Comparison of ENCODE assay signal across 9 cellular contexts in genomic region chr3:47379488-47379899, GRCh38. TPM values are rescaled to one million over a fixed set of nuclear protein-coding genes. Genes with fewer than 3 reads are reported as not detected.
DNase-seq lines count a peak whose midpoint lies in the region; ATAC-seq and TF ChIP-seq lines count a peak whose summit lies in the region.
"Had no signal": no experiment of that assay in that cellular context is flagged by ENCODE, and none has a peak within 500 bp of the region (broad histone marks: within the 10 kb centered on the region; RNA-seq: fewer than 3 reads in every experiment).

No MANE protein-coding gene starts in this region.

- no peak for ATAC-seq in stimulated activated naive CD8-positive, alpha-beta T cell treated with anti-CD3 and anti-CD28 coated beads, Interleukin-15, Interleukin-2, amounts not matched to agents 100 U/mL and 50 U/mL, for 24 hours
- ATAC-seq in HG03108 (IDR thresholded peaks at IDR 0.05; ENCODE audit: unreplicated experiment) (no peak), GM18498 (IDR thresholded peaks at IDR 0.05; ENCODE audit: unreplicated experiment) (no peak), GM19023 (IDR thresholded peaks at IDR 0.05; ENCODE audit: unreplicated experiment) (no peak)

- TF ChIP-seq CTCF in brain (conservative IDR thresholded peaks at IDR 0.05) (no peak), mesothelial cell of epicardium (IDR thresholded peaks at IDR 0.05; ENCODE audit: unreplicated experiment) (no peak)

- H3K36me3 Mint-ChIP-seq in stimulated activated naive CD8-positive, alpha-beta T cell treated with anti-CD3 and anti-CD28 coated beads, Interleukin-15, Interleukin-2, amounts not matched to agents 100 ng/mL and 50 ng/mL, for 24 hours (ENCODE audit: low read depth), result peaks cover 11% of the 10 kb centered on the region
- H3K36me3 Mint-ChIP-seq in brain (peaks cover 20% of the 10 kb centered on the region), mesothelial cell of epicardium (no peaks in the 10 kb centered on the region)

- in situ Hi-C loops in ACHN (cut with HindIII; ENCODE audit: low pct_ligation_motif_present, low pct_unique_long_range_greater_than_20kb, low sequenced_read_pairs), result no loop called here

- peak overlapping the region; percentile 100 for H3K27ac Mint-ChIP-seq in stimulated activated naive CD8-positive, alpha-beta T cell treated with anti-CD3 and anti-CD28 coated beads, Interleukin-15, Interleukin-2, amounts not matched to agents 100 ng/mL and 50 ng/mL, for 24 hours
- H3K27ac Mint-ChIP-seq in brain, result peak overlapping the region; percentile 99 to 100 (median 100)
- peak overlapping the region; percentile 100 for H3K27ac Mint-ChIP-seq in mesothelial cell of epicardium

- peak overlapping the region; percentile 94 for H3K4me3 Mint-ChIP-seq in stimulated activated naive CD8-positive, alpha-beta T cell treated with anti-CD3 and anti-CD28 coated beads, Interleukin-15, Interleukin-2, amounts not matched to agents 100 ng/mL and 50 ng/mL, for 24 hours
- H3K4me3 Mint-ChIP-seq in brain, result peak overlapping the region; percentile 97 to 100 (median 99)
- H3K4me3 Mint-ChIP-seq in mesothelial cell of epicardium, result peak overlapping the region; percentile 99

- no peak for DNase-seq in stimulated activated naive CD8-positive, alpha-beta T cell treated with anti-CD3 and anti-CD28 coated beads, Interleukin-15, Interleukin-2, amounts not matched to agents 100 U/mL and 50 U/mL, for 24 hours
- no peak for DNase-seq in mesothelial cell of epicardium (ENCODE audit: low spot score in 2 of 2, unreplicated experiment in 2 of 2)
- DNase-seq in ACHN, result no peak
- DNase-seq: activated effector memory CD4-positive, alpha-beta T cell treated with Interleukin-2 at 50 U/mL for 16 hours had no signal

- peaks cover 49% of the 10 kb centered on the region for H3K4me1 Mint-ChIP-seq in stimulated activated naive CD8-positive, alpha-beta T cell treated with anti-CD3 and anti-CD28 coated beads, Interleukin-15, Interleukin-2, amounts not matched to agents 100 ng/mL and 50 ng/mL, for 24 hours (ENCODE audit: low read depth)
- H3K4me1 Mint-ChIP-seq in brain (peaks cover 51% of the 10 kb centered on the region), mesothelial cell of epicardium (peaks cover 29% of the 10 kb centered on the region)

- H3K27me3 Mint-ChIP-seq in stimulated activated naive CD8-positive, alpha-beta T cell treated with anti-CD3 and anti-CD28 coated beads, Interleukin-15, Interleukin-2, amounts not matched to agents 100 ng/mL and 50 ng/mL, for 24 hours, result no peaks in the 10 kb centered on the region
- H3K27me3 Mint-ChIP-seq in brain (peaks cover 14% of the 10 kb centered on the region), mesothelial cell of epicardium (ENCODE audit: low read depth) (no peaks in the 10 kb centered on the region)

- no peaks in the 10 kb centered on the region for H3K9me3 Mint-ChIP-seq in stimulated activated naive CD8-positive, alpha-beta T cell treated with anti-CD3 and anti-CD28 coated beads, Interleukin-15, Interleukin-2, amounts not matched to agents 100 ng/mL and 50 ng/mL, for 24 hours
- H3K9me3 Mint-ChIP-seq in brain (peaks cover 0 to 6% (median 0%) of the 10 kb centered on the region in 5 experiments), mesothelial cell of epicardium (no peaks in the 10 kb centered on the region)

RNA-seq across cellular contexts. Expression of gene PTPN23, which starts 1.3 kb away (rescaled TPM):
- 37.3 TPM for polyA plus RNA-seq in brain (ENCODE audit: insufficient read depth, low read depth, low replicate concordance)
- total RNA-seq in mesothelial cell of epicardium, result 47.1 to 56.7 TPM (median 50.6 TPM) in 3 replicates
